In the genomic region with DNA sequence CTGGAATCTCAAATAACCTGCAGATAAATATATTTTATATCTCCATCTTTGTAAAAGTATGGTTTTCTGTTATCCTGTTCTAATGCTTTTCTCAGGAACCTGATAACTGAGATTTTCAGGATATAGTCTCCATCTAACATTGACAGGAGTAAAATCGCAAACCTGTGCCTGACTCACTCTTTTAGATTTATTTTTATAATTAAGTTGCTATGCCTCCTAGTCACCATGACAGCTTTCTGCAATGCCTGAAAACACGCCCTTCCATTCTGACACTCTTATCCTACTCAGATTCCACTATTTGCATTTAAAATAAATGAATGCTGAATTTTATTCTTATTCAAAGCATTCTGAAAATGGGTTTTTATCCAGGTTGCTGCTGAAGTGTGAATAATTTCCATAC, we compare ENCODE assay signal across 21 cellular contexts.
"Had no signal": no experiment of that assay in that cellular context is flagged by ENCODE, and none has a peak within 500 bp of the region (broad histone marks: within the 10 kb centered on the region; RNA-seq: fewer than 3 reads in every experiment).

No MANE protein-coding gene starts in this region.

- H3K4me3 Mint-ChIP-seq: naive thymus-derived CD4-positive, alpha-beta T cell; natural killer cell; nephron; neural progenitor cell; stimulated activated effector memory CD8-positive, alpha-beta T cell treated with anti-CD3 and anti-CD28 coated beads, Interleukin-12 subunit alpha, Interleukin-12 subunit beta, amount 100 ng/mL, for 72 hours; stimulated activated naive B cell treated with anti-CD40 and anti-IgM and Interleukin-4, amounts not matched to agents 10 μg/mL and 1 μg/mL and 100 μg/mL, for 72 hours had no signal

- H3K4me1 Mint-ChIP-seq: naive thymus-derived CD4-positive, alpha-beta T cell; natural killer cell; nephron; neural progenitor cell; stimulated activated effector memory CD8-positive, alpha-beta T cell treated with anti-CD3 and anti-CD28 coated beads, Interleukin-12 subunit alpha, Interleukin-12 subunit beta, amount 100 ng/mL, for 72 hours had no signal

- H3K27me3 Mint-ChIP-seq: stimulated activated naive B cell treated with anti-CD40 and anti-IgM and Interleukin-4, amounts not matched to agents 10 μg/mL and 1 μg/mL and 100 μg/mL, for 72 hours had no signal

- DNase-seq: naive thymus-derived CD4-positive, alpha-beta T cell; natural killer cell; occipital lobe; pancreas; right cardiac atrium; right lobe of liver; sigmoid colon; small intestine; stimulated activated CD4-positive, alpha-beta T cell treated with anti-CD3 and anti-CD28 coated beads, Interleukin-15, amount 100 ng/mL, for 24 hours; stimulated activated CD4-positive, alpha-beta T cell treated with anti-CD3 and anti-CD28 coated beads, Interleukin-2, amount 100 ng/mL, for 24 hours; stimulated activated CD4-positive, alpha-beta T cell treated with anti-CD3 and anti-CD28 coated beads, Interleukin-2, amount 100 ng/mL, for 48 hours; stimulated activated CD4-positive, alpha-beta T cell treated with anti-CD3 and anti-CD28 coated beads, Interleukin-4, amount 100 ng/mL, for 24 hours; stimulated activated naive B cell treated with anti-CD40 and anti-IgM and Interleukin-4, amounts not matched to agents 10 μg/mL and 1 μg/mL and 100 μg/mL, for 72 hours; stimulated activated naive CD4-positive, alpha-beta T cell treated with Interleukin-2 at 50 U/mL for 16 hours; stomach; thyroid gland; trophoblast cell; upper lobe of left lung had no signal

- ATAC-seq: naive thymus-derived CD4-positive, alpha-beta T cell; natural killer cell; pancreas; right cardiac atrium; right lobe of liver; stimulated activated effector memory CD8-positive, alpha-beta T cell treated with anti-CD3 and anti-CD28 coated beads, Interleukin-12 subunit alpha, Interleukin-12 subunit beta, amount 100 ng/mL, for 72 hours; stimulated activated naive B cell treated with anti-CD40 and anti-IgM and Interleukin-4, amounts not matched to agents 10 μg/mL and 1 μg/mL and 100 μg/mL, for 72 hours had no signal

- H3K9me3 Mint-ChIP-seq: stimulated activated effector memory CD8-positive, alpha-beta T cell treated with anti-CD3 and anti-CD28 coated beads, Interleukin-12 subunit alpha, Interleukin-12 subunit beta, amount 100 ng/mL, for 72 hours had no signal

- H3K27ac Mint-ChIP-seq: naive thymus-derived CD4-positive, alpha-beta T cell; natural killer cell; nephron; neural progenitor cell; stimulated activated effector memory CD8-positive, alpha-beta T cell treated with anti-CD3 and anti-CD28 coated beads, Interleukin-12 subunit alpha, Interleukin-12 subunit beta, amount 100 ng/mL, for 72 hours; stimulated activated naive B cell treated with anti-CD40 and anti-IgM and Interleukin-4, amounts not matched to agents 10 μg/mL and 1 μg/mL and 100 μg/mL, for 72 hours had no signal
